Comparison of ENCODE assay signal across 14 cellular contexts in the genomic region with DNA sequence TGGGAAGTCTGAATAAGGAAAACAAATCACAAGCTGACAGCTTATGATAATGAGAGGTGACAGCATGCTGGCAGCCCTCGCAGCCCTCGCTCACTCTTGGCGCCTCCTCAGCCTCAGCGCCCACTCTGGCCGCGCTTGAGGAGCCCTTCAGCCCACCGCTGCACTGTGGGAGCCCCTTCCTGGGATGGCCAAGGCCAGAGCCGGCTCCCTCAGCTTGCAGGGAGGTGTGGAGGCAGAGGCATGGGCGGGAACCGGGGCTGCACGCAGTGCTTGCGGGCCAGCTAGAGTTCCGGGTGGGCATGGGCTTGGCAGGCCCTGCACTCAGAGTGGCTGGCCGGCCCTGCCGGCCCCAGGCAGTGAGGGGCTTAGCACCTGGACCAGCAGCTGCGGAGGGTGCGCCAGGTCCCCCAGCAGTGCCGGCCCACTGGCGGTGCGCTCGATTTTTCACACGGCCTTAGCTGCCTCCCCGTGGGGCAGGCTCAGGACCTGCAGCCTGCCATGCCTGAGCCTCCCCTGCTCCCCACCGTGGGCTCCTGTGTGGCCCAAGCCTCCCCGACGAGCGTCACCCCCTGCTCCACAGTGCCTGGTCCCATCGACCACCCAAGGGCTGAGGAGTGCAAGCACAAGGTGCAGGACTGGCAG. TPM values are rescaled to one million over a fixed set of nuclear protein-coding genes. Genes with fewer than 3 reads are reported as not detected.
"Had no signal": no experiment of that assay in that cellular context is flagged by ENCODE, and none has a peak within 500 bp of the region (broad histone marks: within the 10 kb centered on the region; RNA-seq: fewer than 3 reads in every experiment).

No MANE protein-coding gene starts in this region.

RNA-seq across cellular contexts. Expression of gene USP26, which starts 52.6 kb away (rescaled TPM):
- total RNA-seq: activated B cell treated with CpG ODN at 0.5 μM for 24 hours; activated CD4-positive, alpha-beta memory T cell treated with anti-CD3 and anti-CD28 coated beads for 36 hours; activated CD4-positive, alpha-beta memory T cell treated with anti-CD3 and anti-CD28 coated beads, Interleukin-2, amount 10 ng/mL, durations not matched to agents 7 days and 5 days; activated CD4-positive, alpha-beta T cell treated with anti-CD3 and anti-CD28 coated beads for 36 hours; activated CD4-positive, alpha-beta T cell treated with anti-CD3 and anti-CD28 coated beads, Interleukin-2, amount 10 ng/mL, durations not matched to agents 24 days and 14 days; activated CD4-positive, alpha-beta T cell treated with anti-CD3 and anti-CD28 coated beads, Interleukin-2, amount 10 ng/mL, durations not matched to agents 7 days and 5 days; activated CD8-positive, alpha-beta memory T cell treated with anti-CD3 and anti-CD28 coated beads for 36 hours; activated CD8-positive, alpha-beta memory T cell treated with anti-CD3 and anti-CD28 coated beads, Interleukin-2, amount 10 ng/mL, durations not matched to agents 7 days and 5 days; activated CD8-positive, alpha-beta T cell treated with anti-CD3 and anti-CD28 coated beads for 36 hours; activated CD8-positive, alpha-beta T cell treated with anti-CD3 and anti-CD28 coated beads, Interleukin-2, amount 10 ng/mL, durations not matched to agents 7 days and 5 days; T-cell; T-helper 1 cell treated with Interleukin-12 subunit alpha and Interleukin-12 subunit beta and Interleukin-4 antibody, amounts not matched to agents 30 ng/mL and 1 ng/mL, for 36 hours; T-helper 17 cell; T-helper 2 cell treated with Interferon-gamma antibody and Interleukin-4, amounts not matched to agents 100 ng/mL and 5 ng/mL, for 36 hours had no signal
